8 cellular contexts compared by ENCODE assay signal in the genomic region with DNA sequence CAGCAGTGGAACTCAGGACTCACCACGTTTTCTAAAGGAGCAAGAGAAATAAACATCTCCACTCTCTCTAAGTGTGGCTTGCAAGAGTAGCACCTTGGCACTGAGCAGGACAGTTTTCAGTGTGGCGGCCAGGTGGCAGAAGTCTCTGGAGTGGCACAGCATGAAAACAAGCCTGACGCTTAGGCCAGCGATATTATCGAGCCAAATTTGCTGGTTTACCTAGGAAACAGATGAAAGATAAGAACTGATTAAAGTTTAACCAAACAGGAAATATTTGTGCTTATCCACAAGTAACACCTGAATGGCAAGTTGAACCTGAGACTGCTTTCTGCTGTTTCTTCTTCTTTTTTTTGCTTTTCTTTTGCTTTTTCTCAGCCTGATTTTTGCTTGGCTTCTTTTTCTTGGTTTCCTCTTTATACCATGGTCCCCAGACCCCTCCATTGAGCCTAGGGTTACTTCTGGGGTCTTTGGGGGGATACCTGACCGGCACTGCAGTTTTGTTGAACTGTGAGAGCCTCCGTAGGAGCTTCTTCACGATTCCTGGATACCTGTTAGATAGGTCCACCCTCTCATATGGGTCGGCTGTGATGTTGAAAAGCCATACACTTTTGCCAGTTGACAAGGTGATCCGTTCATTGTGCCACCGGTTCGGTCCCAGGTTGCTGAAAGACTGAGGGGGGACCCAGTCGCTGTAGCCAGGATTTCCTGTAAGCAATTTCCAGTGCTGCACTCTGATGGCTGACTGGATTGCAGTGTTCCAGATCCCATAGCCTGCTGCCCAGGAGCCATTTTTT.
DNase-seq lines count a peak whose midpoint lies in the region; ATAC-seq and TF ChIP-seq lines count a peak whose summit lies in the region.

No MANE protein-coding gene starts in this region.

- TF ChIP-seq CTCF in hepatocyte (IDR thresholded peaks at IDR 0.05; ENCODE audit: poor library complexity), result peak; percentile 33

- no peaks in the 10 kb centered on the region for H3K36me3 ChIP-seq in hepatocyte (replicated peaks; ENCODE audit: insufficient read depth, low read depth)

- H3K4me2 ChIP-seq in hepatocyte, result peak overlapping the region; percentile 66

- H3K27ac ChIP-seq in hepatocyte, result peak overlapping the region; percentile 86

- peak; percentile 24 for DNase-seq in NCI-H1092 treated with DMSO at 0.1 percent for 48 hours (lab: John Stamatoyannopoulos, UW)
- DNase-seq in NCI-H1092 (lab: John Stamatoyannopoulos, UW), result no peak
- DNase-seq in activated CD4-positive, alpha-beta T cell treated with anti-CD3 and anti-CD28 coated beads, Interleukin-2, amount 50 U/mL, for 48 hours, result peak; percentile 55 to 64
- DNase-seq in hepatocyte (ENCODE audit: low spot score), result peak; percentile 63
- DNase-seq in stimulated activated CD8-positive, alpha-beta memory T cell treated with anti-CD3 and anti-CD28 coated beads, Interleukin-7, amount 100 ng/mL, for 24 hours (ENCODE audit: low read depth), result peak; percentile 9
- DNase-seq in NCI-H1930 (lab: John Stamatoyannopoulos, UW), result no peak
- no peak for DNase-seq in HCEC 1CT

- H3K4me3 ChIP-seq in hepatocyte, result no peak overlapping the region

- WGBS in hepatocyte (ENCODE audit: low lambda C conversion rate, missing lambda C conversion rate), result 78% methylated on average over 13 of the region's 13 CpGs

- H3K9me2 ChIP-seq in hepatocyte (replicated peaks; ENCODE audit: insufficient read depth), result no peaks in the 10 kb centered on the region

- no peaks in the 10 kb centered on the region for H4K20me1 ChIP-seq in hepatocyte (ENCODE audit: insufficient read depth, poor library complexity, severe bottlenecking)

- no peaks in the 10 kb centered on the region for H3K27me3 ChIP-seq in hepatocyte

- H3K9me3 ChIP-seq in hepatocyte (ENCODE audit: low read depth), result no peaks in the 10 kb centered on the region

- no peaks in the 10 kb centered on the region for H3K4me1 ChIP-seq in hepatocyte (ENCODE audit: insufficient read depth)

- ATAC-seq in GM21390 (IDR thresholded peaks at IDR 0.05; ENCODE audit: unreplicated experiment), result no peak

- peak overlapping the region; percentile 78 for H2AFZ ChIP-seq in hepatocyte

- H3K79me2 ChIP-seq in hepatocyte, result no peaks in the 10 kb centered on the region

Comparison
In these comparisons a context has a peak if more than half of its experiments do, and no peak if none do; other contexts are left out.
1. DNase-seq: peak in NCI-H1092 treated with DMSO at 0.1 percent for 48 hours (single experiment), activated CD4-positive, alpha-beta T cell treated with anti-CD3 and anti-CD28 coated beads, Interleukin-2, amount 50 U/mL, for 48 hours (2 of 2), hepatocyte (single experiment) and stimulated activated CD8-positive, alpha-beta memory T cell treated with anti-CD3 and anti-CD28 coated beads, Interleukin-7, amount 100 ng/mL, for 24 hours (single experiment); none in NCI-H1092 (single experiment), NCI-H1930 (0 of 2) and HCEC 1CT (single experiment).